8 cellular contexts compared by ENCODE assay signal in genomic region chr2:10304458-10305253, GRCh38.
A peak's percentile ranks its signal among the peaks of the same experiment; 100 is the strongest.
DNase-seq lines count a peak whose midpoint lies in the region; TF ChIP-seq lines count a peak whose summit lies in the region.

No MANE protein-coding gene starts in this region.

- H3K36me3 ChIP-seq in ES-I3 (ENCODE audit: insufficient read depth, low read length) (no peaks in the 10 kb centered on the region), SK-N-MC (ENCODE audit: insufficient read depth, low read length) (no peaks in the 10 kb centered on the region), parathyroid adenoma (ENCODE audit: control insufficient read depth, insufficient read depth, low read length) (no peaks in the 10 kb centered on the region)

- H2AFZ ChIP-seq in parathyroid adenoma: no peak overlapping the region

- H3K9me3 ChIP-seq in ES-I3 (ENCODE audit: control insufficient read depth, insufficient read depth, low read length) (no peaks in the 10 kb centered on the region), SK-N-MC (ENCODE audit: low read depth, low read length) (no peaks in the 10 kb centered on the region), parathyroid adenoma (ENCODE audit: control insufficient read depth, low read length) (no peaks in the 10 kb centered on the region)

- no peak for TF ChIP-seq CTCF in fibroblast of mammary gland (conservative IDR thresholded peaks at IDR 0.05; ENCODE audit: control insufficient read depth, insufficient read depth, low read depth, low read length)
- TF ChIP-seq CTCF in parathyroid adenoma (IDR thresholded peaks at IDR 0.05): no peak

- peak overlapping the region; percentile 81 for H3K4me2 ChIP-seq in parathyroid adenoma (ENCODE audit: low read length)

- no peak overlapping the region for H3K27ac ChIP-seq in SK-N-MC
- H3K27ac ChIP-seq in parathyroid adenoma: no peak overlapping the region

- peak overlapping the region; percentile 74; the same call in 1 of the 2 replicates for H3K9ac ChIP-seq in ES-I3 (ENCODE audit: low read depth, low read length)
- H3K9ac ChIP-seq in SK-N-MC (ENCODE audit: insufficient read length): no peak overlapping the region
- H3K9ac ChIP-seq in parathyroid adenoma: no peak overlapping the region

- H3K4me1 ChIP-seq in ES-I3 (ENCODE audit: insufficient read depth, low read length): peaks cover 9% of the 10 kb centered on the region
- peaks cover 2% of the 10 kb centered on the region for H3K4me1 ChIP-seq in parathyroid adenoma

- H3K27me3 ChIP-seq in parathyroid adenoma (ENCODE audit: control insufficient read depth, insufficient read depth, low read length): no peaks in the 10 kb centered on the region

- H3K4me3 ChIP-seq in SK-N-MC (peak overlapping the region; percentile 17; the same call in 1 of the 2 replicates), fibroblast of mammary gland (ENCODE audit: control insufficient read depth, low read depth, low read length) (peak overlapping the region; percentile 76), parathyroid adenoma (ENCODE audit: low read depth, low read length) (peak overlapping the region; percentile 3)

- no peak for DNase-seq in SK-N-MC (ENCODE audit: low read depth, low spot score)
- no peak for DNase-seq in fibroblast of mammary gland (ENCODE audit: low read depth)
- DNase-seq in NCI-H510A treated with DMSO at 0.1 percent for 48 hours (lab: John Stamatoyannopoulos, UW): no peak
- no peak for DNase-seq in NCI-H2196 treated with DMSO at 0.1 percent for 48 hours (lab: John Stamatoyannopoulos, UW; ENCODE audit: unreplicated experiment)
- no peak for DNase-seq in stimulated activated CD4-positive, alpha-beta T cell treated with anti-CD3 and anti-CD28 coated beads, Interleukin-4, amount 100 ng/mL, for 4 hours
- no peak for DNase-seq in T-helper 9 cell

- H3K79me2 ChIP-seq in parathyroid adenoma: peaks cover 21% of the 10 kb centered on the region

Comparison
In these comparisons a context has a peak if more than half of its experiments do, and no peak if none do; other contexts are left out.
1. H3K4me3 ChIP-seq: peak in every context shown above with its lines; median percentile 76 in fibroblast of mammary gland; 17 in SK-N-MC; 3 in parathyroid adenoma.